Comparison of ENCODE assay signal across 8 cellular contexts in the genomic region with DNA sequence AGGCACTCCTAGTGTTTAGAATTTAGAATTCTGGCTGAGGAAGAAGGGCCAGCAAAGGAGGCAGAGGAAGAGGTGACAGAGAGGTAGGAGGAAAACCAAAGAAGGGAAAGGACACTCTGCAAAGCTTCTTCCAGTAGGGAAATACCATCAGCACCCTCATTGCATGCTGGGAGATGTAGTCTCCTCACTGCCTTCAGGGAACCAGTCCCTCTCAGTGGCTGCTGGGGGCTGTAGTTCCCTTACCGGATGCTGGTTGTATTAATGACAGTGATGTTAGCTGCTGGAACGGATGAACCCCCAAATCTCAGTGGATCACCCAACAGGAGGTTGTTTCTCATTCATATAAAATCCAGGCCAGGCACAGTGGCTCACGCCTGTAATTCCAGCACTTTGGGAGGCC. TPM values are rescaled to one million over a fixed set of nuclear protein-coding genes. Genes with fewer than 3 reads are reported as not detected.
DNase-seq lines count a peak whose midpoint lies in the region; ATAC-seq and TF ChIP-seq lines count a peak whose summit lies in the region.
"Had no signal": no experiment of that assay in that cellular context is flagged by ENCODE, and none has a peak within 500 bp of the region (broad histone marks: within the 10 kb centered on the region; RNA-seq: fewer than 3 reads in every experiment).

No MANE protein-coding gene starts in this region.

- H3K27ac Mint-ChIP-seq in Calu3 (ENCODE audit: unreplicated experiment): no peak overlapping the region
- H3K27ac Mint-ChIP-seq: IgD-negative memory B cell had no signal

- peaks cover 7% of the 10 kb centered on the region for H3K36me3 Mint-ChIP-seq in Calu3 (ENCODE audit: insufficient read depth, unreplicated experiment)

- H3K36me3 ChIP-seq in HAP-1 (replicated peaks) (no peaks in the 10 kb centered on the region), SK-N-SH (replicated peaks in 1 of 2; ENCODE audit: control insufficient read depth in 1 of 2, insufficient read depth in 2 of 2, low read length in 1 of 2) (no peaks in the 10 kb centered on the region), upper lobe of right lung (no peaks in the 10 kb centered on the region)

- H3K27me3 ChIP-seq in HAP-1 (ENCODE audit: low read depth) (no peaks in the 10 kb centered on the region), SK-N-SH (ENCODE audit: insufficient read depth) (no peaks in the 10 kb centered on the region), upper lobe of right lung (peaks cover 4% of the 10 kb centered on the region)

- no peak overlapping the region for H3K4me3 Mint-ChIP-seq in Calu3 (ENCODE audit: low read depth, unreplicated experiment)
- H3K4me3 Mint-ChIP-seq: IgD-negative memory B cell had no signal

- H3K27me3 Mint-ChIP-seq in Calu3 (ENCODE audit: unreplicated experiment): peaks cover 51% of the 10 kb centered on the region

- no peak overlapping the region for H3K27ac ChIP-seq in SK-N-SH (ENCODE audit: low read depth in 2 of 2, low read length in 1 of 2)
- H3K27ac ChIP-seq in upper lobe of right lung: no peak overlapping the region

- in situ Hi-C loops in HAP-1 (cut with MboI; ENCODE audit: low sequenced_read_pairs): no loop called here

- H3K9me2 ChIP-seq in SK-N-SH: no peaks in the 10 kb centered on the region

- POLR2A ChIA-PET in SK-N-SH (lab: Yijun Ruan, JAX): interaction anchor here (0.6 kb wide), 1 partner anchor 80 kb away, joined by 5 read pairs; no protein-coding TSS in a partner anchor

- no peak for TF ChIP-seq RAD21 in SK-N-SH (IDR thresholded peaks at IDR 0.05; ENCODE audit: low read length)

- H3K4me1 ChIP-seq in HAP-1: peaks cover 12% of the 10 kb centered on the region
- no peaks in the 10 kb centered on the region; a peak in 1 of 4 replicates for H3K4me1 ChIP-seq in SK-N-SH (ENCODE audit: control insufficient read depth in 1 of 2, insufficient read depth in 2 of 2, low read depth in 1 of 2, low read length in 1 of 2)
- no peaks in the 10 kb centered on the region for H3K4me1 ChIP-seq in upper lobe of right lung

- 64% methylated on average over 2 of the region's 3 CpGs for WGBS in SK-N-SH (ENCODE audit: low lambda C conversion rate)
- 39 to 46% methylated on average over 3 of the region's 3 CpGs for WGBS in lower leg skin, 2 donors

- peaks cover 8% of the 10 kb centered on the region for H3F3A ChIP-seq in SK-N-SH (replicated peaks; ENCODE audit: insufficient read depth)

- H3K9me3 Mint-ChIP-seq in Calu3 (ENCODE audit: low read depth, unreplicated experiment): peaks cover 3% of the 10 kb centered on the region

- BruUV-seq in Calu3 (replicated peaks; lab: Mats Ljungman, UMichigan): no TSS peak

- H3K4me2 ChIP-seq in SK-N-SH: no peak overlapping the region

- H3K79me2 ChIP-seq in SK-N-SH (ENCODE audit: insufficient read depth): no peaks in the 10 kb centered on the region

- H3K9me3 ChIP-seq in HAP-1 (no peaks in the 10 kb centered on the region), SK-N-SH (no peaks in the 10 kb centered on the region), upper lobe of right lung (no peaks in the 10 kb centered on the region)

- peaks cover 10% of the 10 kb centered on the region for H3K4me1 Mint-ChIP-seq in Calu3 (ENCODE audit: low read depth, unreplicated experiment)

- peak overlapping the region; percentile 61; the same call in 1 of the 2 replicates for H2AFZ ChIP-seq in SK-N-SH (ENCODE audit: low read depth)

- no peaks in the 10 kb centered on the region for H4K20me1 ChIP-seq in SK-N-SH (ENCODE audit: insufficient read depth)

- CTCF ChIA-PET in Calu3 (lab: Charles Lee) (interaction anchor here (0.6 to 2.3 kb wide), 5 partner anchors 12 to 84 kb away, joined by 3 to 7 read pairs (median 4); a partner anchor contains a TSS), SK-N-SH (lab: Yijun Ruan, JAX) (interaction anchor here (1.0 to 3.6 kb wide), 4 partner anchors 12 to 185 kb away, joined by 3 to 16 read pairs (median 4); a partner anchor contains a TSS)

- intact Hi-C loops in Calu3 (cut with micrococcal nuclease; ENCODE audit: unreplicated experiment): no loop called here
- intact Hi-C loops in upper lobe of right lung (cut with DNase I): no loop called here
- intact Hi-C loops in lower leg skin (cut with DNase I; ENCODE audit: low total_unique reads): no loop called here

- H3K4me3 ChIP-seq in HAP-1 (no peak overlapping the region), SK-N-SH (ENCODE audit: low read depth in 2 of 2, low read length in 1 of 2) (no peak overlapping the region), fibroblast of villous mesenchyme (ENCODE audit: low read depth, low read length) (no peak overlapping the region), upper lobe of right lung (no peak overlapping the region), lower leg skin (ENCODE audit: low read depth, poor library complexity, severe bottlenecking) (no peak overlapping the region)

- TF ChIP-seq CTCF in Calu3 (IDR thresholded peaks at IDR 0.05; ENCODE audit: unreplicated experiment): no peak
- no peak for TF ChIP-seq CTCF in SK-N-SH (IDR thresholded peaks at IDR 0.05)
- TF ChIP-seq CTCF in fibroblast of villous mesenchyme (IDR thresholded peaks at IDR 0.05; ENCODE audit: insufficient read depth, low read depth, low read length): no peak
- no peak for TF ChIP-seq CTCF in upper lobe of right lung (IDR thresholded peaks at IDR 0.05)
- TF ChIP-seq CTCF in lower leg skin (IDR thresholded peaks at IDR 0.05): no peak

- peak; percentile 60 for ATAC-seq in upper lobe of right lung

- no peak overlapping the region for H3K9ac ChIP-seq in SK-N-SH

- peak; percentile 61 for DNase-seq in Calu3
- peak; percentile 67 to 75 for DNase-seq in HAP-1 (ENCODE audit: low spot score in 2 of 2)
- DNase-seq in SK-N-SH: peak; percentile 91
- peak; percentile 62 for DNase-seq in fibroblast of villous mesenchyme (ENCODE audit: low read depth)
- DNase-seq in upper lobe of right lung: no peak
- no peak for DNase-seq in lower leg skin (ENCODE audit: low spot score in 2 of 2)

- TF ChIP-seq EP300 in SK-N-SH (IDR thresholded peaks at IDR 0.05; ENCODE audit: borderline replicate concordance in 1 of 2, low read depth in 1 of 2, low read length in 1 of 2): no peak

- no peak for TF ChIP-seq POLR2A in lower leg skin (IDR thresholded peaks at IDR 0.05)

TF ChIP-seq in SK-N-SH, 30 proteins besides CTCF, POLR2A, EP300 and RAD21:
- TF ChIP-seq CHD2 (IDR thresholded peaks at IDR 0.05; ENCODE audit: low read length, partially characterized antibody) (peak; percentile 86), GABPA (IDR thresholded peaks at IDR 0.05; ENCODE audit: low read depth) (peak; percentile 64), FOXJ3 (CRISPR knock-in tag; IDR thresholded peaks at IDR 0.05) (no peak), ELF1 (IDR thresholded peaks at IDR 0.05) (peak; percentile 77), FOSL2 (IDR thresholded peaks at IDR 0.05; ENCODE audit: borderline replicate concordance, low read depth) (no peak), RXRA (IDR thresholded peaks at IDR 0.05; ENCODE audit: borderline replicate concordance, low read depth) (no peak)

RNA-seq across cellular contexts. Expression of a gene that starts 10.1 kb away (rescaled TPM):
- total RNA-seq in Calu3 (2022) (0.15 TPM in 1 of 2 replicates, not detected in the other), fibroblast of villous mesenchyme (0.86 and 1.9 TPM in 2 replicates), upper lobe of right lung (0.61 TPM), lower leg skin (under 1 TPM; 0.17 to 0.47 (median 0.42) TPM)
- polyA plus RNA-seq in SK-N-SH (2012; rRNA removed): 0.54 and 0.92 TPM in 2 replicates
- 0.28 and 0.56 TPM in 2 replicates for polyA plus RNA-seq in SK-N-SH (2012; cell fraction: cytosol; rRNA removed)
- 1.3 and 1.4 TPM in 2 replicates for polyA plus RNA-seq in SK-N-SH (2012; cell fraction: nucleus; rRNA removed)
- polyA plus RNA-seq: IgD-negative memory B cell had no signal

RNA-seq across cellular contexts. Expression of a gene that starts 12.3 kb away (rescaled TPM):
- total RNA-seq in Calu3 (2022) (185 and 194 TPM in 2 replicates), fibroblast of villous mesenchyme (72.2 and 111 TPM in 2 replicates), upper lobe of right lung (138 TPM), lower leg skin (10 to 100 TPM; 71.3 to 99.6 (median 80.3) TPM)
- polyA plus RNA-seq in SK-N-SH (2012; rRNA removed): 119 and 138 TPM in 2 replicates
- polyA plus RNA-seq in SK-N-SH (2012; cell fraction: cytosol; rRNA removed): 112 and 158 TPM in 2 replicates
- polyA plus RNA-seq in SK-N-SH (2012; cell fraction: nucleus; rRNA removed): 110 and 150 TPM in 2 replicates

RNA-seq across cellular contexts. Expression of a gene that starts 39.4 kb away (rescaled TPM):
- total RNA-seq in Calu3 (2022) (not detected in 2 replicates), fibroblast of villous mesenchyme (not detected in 2 replicates), upper lobe of right lung (not detected), lower leg skin (not detected)
- polyA plus RNA-seq in SK-N-SH (2012; rRNA removed): 0.08 TPM in 1 of 2 replicates, not detected in the other
- 0.03 TPM in 1 of 2 replicates, not detected in the other for polyA plus RNA-seq in SK-N-SH (2012; cell fraction: cytosol; rRNA removed)
- not detected in 2 replicates for polyA plus RNA-seq in SK-N-SH (2012; cell fraction: nucleus; rRNA removed)
- total RNA-seq: mononuclear cell had no signal
- polyA plus RNA-seq: IgD-negative memory B cell had no signal

RNA-seq across cellular contexts. Expression of a gene that starts 39.9 kb away (rescaled TPM):
- total RNA-seq in Calu3 (2022): 10.4 and 14.8 TPM in 2 replicates
- 20.2 and 21.9 TPM in 2 replicates for polyA plus RNA-seq in SK-N-SH (2012; rRNA removed)
- polyA plus RNA-seq in SK-N-SH (2012; cell fraction: cytosol; rRNA removed): 7.0 and 10.2 TPM in 2 replicates
- 77.5 and 81.7 TPM in 2 replicates for polyA plus RNA-seq in SK-N-SH (2012; cell fraction: nucleus; rRNA removed)
- total RNA-seq in fibroblast of villous mesenchyme: 2.9 and 3.0 TPM in 2 replicates
- 10.7 TPM for total RNA-seq in upper lobe of right lung
- 10 to 100 TPM in 1 of 4 donors, 1 to 10 TPM in 3; 6.7 to 21.0 (median 8.7) TPM for total RNA-seq in lower leg skin

RNA-seq across cellular contexts. Expression of a gene that starts 42.2 kb away (rescaled TPM):
- total RNA-seq in Calu3 (2022) (75.0 and 76.7 TPM in 2 replicates), fibroblast of villous mesenchyme (25.1 and 38.4 TPM in 2 replicates), upper lobe of right lung (27.1 TPM), lower leg skin (10 to 100 TPM; 33.3 to 44.4 (median 39.3) TPM)
- 34.1 and 36.6 TPM in 2 replicates for polyA plus RNA-seq in SK-N-SH (2012; rRNA removed)
- 23.8 and 30.6 TPM in 2 replicates for polyA plus RNA-seq in SK-N-SH (2012; cell fraction: cytosol; rRNA removed)
- 29.1 and 29.6 TPM in 2 replicates for polyA plus RNA-seq in SK-N-SH (2012; cell fraction: nucleus; rRNA removed)

Comparison
In these comparisons a context has a peak if more than half of its experiments do, and no peak if none do; other contexts are left out.
1. DNase-seq: peak in Calu3 (single experiment), HAP-1 (2 of 2), SK-N-SH (single experiment) and fibroblast of villous mesenchyme (single experiment); none in upper lobe of right lung (single experiment) and lower leg skin (0 of 2).